ENCODE assay signal across 8 cellular contexts in genomic region chr10:12042797-12043651, GRCh38. TPM values are rescaled to one million over a fixed set of nuclear protein-coding genes. Genes with fewer than 3 reads are reported as not detected.
A peak's percentile ranks its signal among the peaks of the same experiment; 100 is the strongest.
DNase-seq lines count a peak whose midpoint lies in the region; ATAC-seq, FAIRE-seq and TF ChIP-seq lines count a peak whose summit lies in the region.

A gene with protein sequence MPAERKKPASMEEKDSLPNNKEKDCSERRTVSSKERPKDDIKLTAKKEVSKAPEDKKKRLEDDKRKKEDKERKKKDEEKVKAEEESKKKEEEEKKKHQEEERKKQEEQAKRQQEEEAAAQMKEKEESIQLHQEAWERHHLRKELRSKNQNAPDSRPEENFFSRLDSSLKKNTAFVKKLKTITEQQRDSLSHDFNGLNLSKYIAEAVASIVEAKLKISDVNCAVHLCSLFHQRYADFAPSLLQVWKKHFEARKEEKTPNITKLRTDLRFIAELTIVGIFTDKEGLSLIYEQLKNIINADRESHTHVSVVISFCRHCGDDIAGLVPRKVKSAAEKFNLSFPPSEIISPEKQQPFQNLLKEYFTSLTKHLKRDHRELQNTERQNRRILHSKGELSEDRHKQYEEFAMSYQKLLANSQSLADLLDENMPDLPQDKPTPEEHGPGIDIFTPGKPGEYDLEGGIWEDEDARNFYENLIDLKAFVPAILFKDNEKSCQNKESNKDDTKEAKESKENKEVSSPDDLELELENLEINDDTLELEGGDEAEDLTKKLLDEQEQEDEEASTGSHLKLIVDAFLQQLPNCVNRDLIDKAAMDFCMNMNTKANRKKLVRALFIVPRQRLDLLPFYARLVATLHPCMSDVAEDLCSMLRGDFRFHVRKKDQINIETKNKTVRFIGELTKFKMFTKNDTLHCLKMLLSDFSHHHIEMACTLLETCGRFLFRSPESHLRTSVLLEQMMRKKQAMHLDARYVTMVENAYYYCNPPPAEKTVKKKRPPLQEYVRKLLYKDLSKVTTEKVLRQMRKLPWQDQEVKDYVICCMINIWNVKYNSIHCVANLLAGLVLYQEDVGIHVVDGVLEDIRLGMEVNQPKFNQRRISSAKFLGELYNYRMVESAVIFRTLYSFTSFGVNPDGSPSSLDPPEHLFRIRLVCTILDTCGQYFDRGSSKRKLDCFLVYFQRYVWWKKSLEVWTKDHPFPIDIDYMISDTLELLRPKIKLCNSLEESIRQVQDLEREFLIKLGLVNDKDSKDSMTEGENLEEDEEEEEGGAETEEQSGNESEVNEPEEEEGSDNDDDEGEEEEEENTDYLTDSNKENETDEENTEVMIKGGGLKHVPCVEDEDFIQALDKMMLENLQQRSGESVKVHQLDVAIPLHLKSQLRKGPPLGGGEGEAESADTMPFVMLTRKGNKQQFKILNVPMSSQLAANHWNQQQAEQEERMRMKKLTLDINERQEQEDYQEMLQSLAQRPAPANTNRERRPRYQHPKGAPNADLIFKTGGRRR (minus strand): TSS chr10:12042809. CDS start chr10:12035423, 7,386 bp downstream.

- peak within 1 kb of the TSS; percentile 85 for H3K9ac ChIP-seq in parathyroid adenoma

- peak within 1 kb of the TSS; percentile 74 for H2AFZ ChIP-seq in parathyroid adenoma

- peak; percentile 52 for ATAC-seq in HG02870 (IDR thresholded peaks at IDR 0.05; ENCODE audit: unreplicated experiment)

- H3K9me3 ChIP-seq in parathyroid adenoma (ENCODE audit: control insufficient read depth, low read length) (peaks cover 5% of the 10 kb centered on the region), tibial artery (no peaks in the 10 kb centered on the region)

- peak within 1 kb of the TSS; percentile 98 for H3K4me3 ChIP-seq in parathyroid adenoma (ENCODE audit: low read depth, low read length)
- H3K4me3 ChIP-seq in tibial artery: peak within 1 kb of the TSS; percentile 80 to 98

- H3K27ac ChIP-seq in adipose tissue (ENCODE audit: low read depth, low read length) (peak within 1 kb of the TSS; percentile 1), parathyroid adenoma (peak within 1 kb of the TSS; percentile 95), tibial artery (peak within 1 kb of the TSS; percentile 88 to 93)

- H3K4me1 ChIP-seq in parathyroid adenoma: no peaks in the 10 kb centered on the region
- H3K4me1 ChIP-seq in tibial artery: peaks cover 0 to 19% (median 5%) of the 10 kb centered on the region in 4 donors

- no peaks in the 10 kb centered on the region for H3K36me3 ChIP-seq in parathyroid adenoma (ENCODE audit: control insufficient read depth, insufficient read depth, low read length)
- no peaks in the 10 kb centered on the region for H3K36me3 ChIP-seq in tibial artery

- WGBS in adipose tissue, 3 donors: 3 to 4% (median 4%) methylated on average over 45 to 56 of the region's 56 CpGs

- DNase-seq in GM12892 (ENCODE audit: insufficient read length) (peak; percentile 88), NCI-H146 treated with DMSO at 0.1 percent for 48 hours (lab: John Stamatoyannopoulos, UW; ENCODE audit: unreplicated experiment) (peak; percentile 99), T-helper 1 cell (peak; percentile 94 to 98 (median 95)), cardiac septum (ENCODE audit: low spot score) (peak; percentile 98), tibial artery (peak; percentile 99)

- no peak for TF ChIP-seq CTCF in parathyroid adenoma (IDR thresholded peaks at IDR 0.05)
- TF ChIP-seq CTCF in tibial artery (IDR thresholded peaks at IDR 0.05): peak in 1 of 2 experiments; percentile 36

- peak within 1 kb of the TSS; percentile 80 for H3K4me2 ChIP-seq in parathyroid adenoma (ENCODE audit: low read length)

- no peak for TF ChIP-seq POLR2A in GM12892 (IDR thresholded peaks at IDR 0.05; ENCODE audit: low read depth, low read length)

- FAIRE-seq in GM12892 (lab: Jason Lieb, UNC): peak; percentile 99

- H3K79me2 ChIP-seq in parathyroid adenoma: peaks cover 17% of the 10 kb centered on the region

- intact Hi-C loops in cardiac septum (cut with DNase I) (loop anchor here (1.0 to 10.0 kb wide), 3 partner anchors 25 to 152 kb away; partner anchors contain the start of genes CDC123, DHTKD1, NUDT5 and SEC61A2), tibial artery (cut with DNase I; ENCODE audit: low total_unique reads) (loop anchor here (1.0 kb wide), 1 partner anchor 25 kb away; the partner anchor contains the start of gene DHTKD1)

- H3K27me3 ChIP-seq in parathyroid adenoma (ENCODE audit: control insufficient read depth, insufficient read depth, low read length) (no peaks in the 10 kb centered on the region), tibial artery (no peaks in the 10 kb centered on the region)

RNA-seq across cellular contexts. Expression of the gene that starts here (rescaled TPM):
- 21.0 TPM for polyA plus RNA-seq in GM12892 (2012; ENCODE audit: missing spikeins)
- polyA plus RNA-seq in adipose tissue: 10 to 100 TPM in 1 of 3 donors, 1 to 10 TPM in 2; 9.0 to 17.1 (median 9.1) TPM
- total RNA-seq in cardiac septum: 15.2 TPM

Comparison
In these comparisons a context has a peak if more than half of its experiments do, and no peak if none do; other contexts are left out.
1. Peak in every context shown above with its lines: DNase-seq, ATAC-seq, H3K4me3 ChIP-seq and H3K27ac ChIP-seq.
2. H3K27ac ChIP-seq: peak in every context shown above with its lines; median percentile 95 in parathyroid adenoma; 90 in tibial artery; 1 in adipose tissue.